18 cellular contexts compared by ENCODE assay signal in genomic region chr1:228836954-228837481, GRCh38.
DNase-seq lines count a peak whose midpoint lies in the region; ATAC-seq and TF ChIP-seq lines count a peak whose summit lies in the region.
"Had no signal": no experiment of that assay in that cellular context is flagged by ENCODE, and none has a peak within 500 bp of the region (broad histone marks: within the 10 kb centered on the region; RNA-seq: fewer than 3 reads in every experiment).

No MANE protein-coding gene starts in this region.

- no peaks in the 10 kb centered on the region for H3F3A ChIP-seq in GM23338 (replicated peaks; ENCODE audit: low read depth)
- peaks cover 1% of the 10 kb centered on the region for H3F3A ChIP-seq in SK-N-SH (replicated peaks; ENCODE audit: insufficient read depth)

- intact Hi-C loops in lower lobe of right lung (cut with DNase I) = no loop called here

- H3K9me2 ChIP-seq in GM23338 (ENCODE audit: insufficient read depth) = no peaks in the 10 kb centered on the region
- H3K9me2 ChIP-seq in SK-N-SH = no peaks in the 10 kb centered on the region

- TF ChIP-seq RAD21 in SK-N-SH (IDR thresholded peaks at IDR 0.05; ENCODE audit: low read length) = no peak

- H3K9me3 ChIP-seq in lower lobe of right lung (no peaks in the 10 kb centered on the region), SK-N-SH (no peaks in the 10 kb centered on the region)

- H3K36me3 Mint-ChIP-seq in GM23338 (ENCODE audit: low read depth) (no peaks in the 10 kb centered on the region), brain (no peaks in the 10 kb centered on the region)
- H3K36me3 Mint-ChIP-seq in activated T-cell treated with anti-CD3 and anti-CD28 coated beads, Interleukin-2, amount 50 U/mL, for 72 hours (ENCODE audit: insufficient read depth in 2 of 2) = no peaks in the 10 kb centered on the region
- H3K36me3 Mint-ChIP-seq: activated naive CD8-positive, alpha-beta T cell treated with anti-CD3 and anti-CD28 coated beads for 36 hours; CD4-positive, alpha-beta memory T cell; stimulated activated memory B cell treated with anti-CD40 and anti-IgM and Interleukin-4, amounts not matched to agents 10 μg/mL and 1 μg/mL and 100 μg/mL, for 72 hours had no signal

- H4K20me1 ChIP-seq in GM23338 (replicated peaks; ENCODE audit: insufficient read depth) (no peaks in the 10 kb centered on the region), SK-N-SH (ENCODE audit: insufficient read depth) (no peaks in the 10 kb centered on the region)

- H3K4me3 Mint-ChIP-seq in GM23338 (no peak overlapping the region), brain (no peak overlapping the region)
- H3K4me3 Mint-ChIP-seq in activated T-cell treated with anti-CD3 and anti-CD28 coated beads, Interleukin-2, amount 50 U/mL, for 72 hours = no peak overlapping the region
- H3K4me3 Mint-ChIP-seq: activated naive CD8-positive, alpha-beta T cell treated with anti-CD3 and anti-CD28 coated beads for 36 hours; CD4-positive, alpha-beta memory T cell; stimulated activated memory B cell treated with anti-CD40 and anti-IgM and Interleukin-4, amounts not matched to agents 10 μg/mL and 1 μg/mL and 100 μg/mL, for 72 hours had no signal

- H3K9me3 Mint-ChIP-seq in GM23338 (no peaks in the 10 kb centered on the region; the same call in 2 of the 3 replicates), brain (peaks cover 0 to 8% (median 0%) of the 10 kb centered on the region in 5 experiments)
- H3K9me3 Mint-ChIP-seq in activated T-cell treated with anti-CD3 and anti-CD28 coated beads, Interleukin-2, amount 50 U/mL, for 72 hours = no peaks in the 10 kb centered on the region
- H3K9me3 Mint-ChIP-seq: activated naive CD8-positive, alpha-beta T cell treated with anti-CD3 and anti-CD28 coated beads for 36 hours; stimulated activated memory B cell treated with anti-CD40 and anti-IgM and Interleukin-4, amounts not matched to agents 10 μg/mL and 1 μg/mL and 100 μg/mL, for 72 hours had no signal

- H3K27ac ChIP-seq in GM23338 (ENCODE audit: low read depth) (no peak overlapping the region), lower lobe of right lung (peak overlapping the region; percentile 85), temporal lobe (ENCODE audit: low read depth, low read length) (peak overlapping the region; percentile 97), SK-N-SH (ENCODE audit: low read depth in 2 of 2, low read length in 1 of 2) (no peak overlapping the region)

- H3K4me2 ChIP-seq in GM23338 (no peak overlapping the region), SK-N-SH (no peak overlapping the region)

- DNase-seq in GM23338 (ENCODE audit: low spot score) = no peak
- no peak for DNase-seq in lower lobe of right lung
- DNase-seq in SK-N-SH = no peak
- DNase-seq in activated T-cell treated with anti-CD3 and anti-CD28 coated beads, Interleukin-2, amount 50 U/mL, for 72 hours = no peak
- no peak for DNase-seq in NCI-H82 (lab: John Stamatoyannopoulos, UW)
- DNase-seq: activated CD4-positive, alpha-beta T cell treated with anti-CD3 and anti-CD28 coated beads for 1 hour; activated naive CD8-positive, alpha-beta T cell treated with anti-CD3 and anti-CD28 coated beads for 36 hours; CD4-positive, alpha-beta memory T cell; dermis blood vessel endothelial cell; foreskin melanocyte; NCI-H1092; NCI-H2081; NCI-H446; NK-92 treated with Interleukin-12 subunit alpha and Interleukin-12 subunit beta, amount 100 ng/mL, for 24 hours had no signal

- no peak overlapping the region for H3K9ac ChIP-seq in SK-N-SH

- POLR2A ChIA-PET in SK-N-SH (lab: Yijun Ruan, JAX) = no interaction called here

- WGBS in SK-N-SH (ENCODE audit: low lambda C conversion rate) = 89% methylated on average over 10 of the region's 10 CpGs

- H2AFZ ChIP-seq in GM23338 (0 out of 2 replicates have a peak overlapping the region, but pooled peaks have one; percentile 23), SK-N-SH (ENCODE audit: low read depth) (no peak overlapping the region)

- no peaks in the 10 kb centered on the region for H3K27me3 ChIP-seq in GM23338 (ENCODE audit: insufficient read depth)
- no peaks in the 10 kb centered on the region for H3K27me3 ChIP-seq in lower lobe of right lung (ENCODE audit: low read depth)
- no peaks in the 10 kb centered on the region; the same call in 1 of the 2 replicates for H3K27me3 ChIP-seq in SK-N-SH (ENCODE audit: insufficient read depth)

- H3K27ac Mint-ChIP-seq in GM23338 (no peak overlapping the region), brain (peak overlapping the region in 4 of 5 experiments; percentile 53 to 90 (median 80))
- no peak overlapping the region for H3K27ac Mint-ChIP-seq in activated T-cell treated with anti-CD3 and anti-CD28 coated beads, Interleukin-2, amount 50 U/mL, for 72 hours
- H3K27ac Mint-ChIP-seq: activated naive CD8-positive, alpha-beta T cell treated with anti-CD3 and anti-CD28 coated beads for 36 hours; stimulated activated memory B cell treated with anti-CD40 and anti-IgM and Interleukin-4, amounts not matched to agents 10 μg/mL and 1 μg/mL and 100 μg/mL, for 72 hours had no signal

- no peak for TF ChIP-seq EP300 in SK-N-SH (IDR thresholded peaks at IDR 0.05; ENCODE audit: borderline replicate concordance in 1 of 2, low read depth in 1 of 2, low read length in 1 of 2)

- peaks cover 2% of the 10 kb centered on the region for H3K27me3 Mint-ChIP-seq in GM23338 (ENCODE audit: insufficient read depth, low read depth, poor library complexity)
- peaks cover 16% of the 10 kb centered on the region for H3K27me3 Mint-ChIP-seq in brain
- H3K27me3 Mint-ChIP-seq in activated T-cell treated with anti-CD3 and anti-CD28 coated beads, Interleukin-2, amount 50 U/mL, for 72 hours (ENCODE audit: low read depth) = no peaks in the 10 kb centered on the region
- H3K27me3 Mint-ChIP-seq: activated naive CD8-positive, alpha-beta T cell treated with anti-CD3 and anti-CD28 coated beads for 36 hours had no signal

- H3K4me1 Mint-ChIP-seq in GM23338 = no peaks in the 10 kb centered on the region; the same call in 2 of the 3 replicates
- H3K4me1 Mint-ChIP-seq in brain = peaks cover 54% of the 10 kb centered on the region
- H3K4me1 Mint-ChIP-seq in activated T-cell treated with anti-CD3 and anti-CD28 coated beads, Interleukin-2, amount 50 U/mL, for 72 hours (ENCODE audit: low read depth) = peaks cover 3% of the 10 kb centered on the region
- H3K4me1 Mint-ChIP-seq: activated naive CD8-positive, alpha-beta T cell treated with anti-CD3 and anti-CD28 coated beads for 36 hours; stimulated activated memory B cell treated with anti-CD40 and anti-IgM and Interleukin-4, amounts not matched to agents 10 μg/mL and 1 μg/mL and 100 μg/mL, for 72 hours had no signal

- H3K4me3 ChIP-seq in GM23338 (no peak overlapping the region), lower lobe of right lung (no peak overlapping the region), SK-N-SH (ENCODE audit: low read depth in 2 of 2, low read length in 1 of 2) (no peak overlapping the region)

- H3K79me2 ChIP-seq in GM23338 (replicated peaks; ENCODE audit: insufficient read depth) = no peaks in the 10 kb centered on the region
- H3K79me2 ChIP-seq in SK-N-SH (ENCODE audit: insufficient read depth) = no peaks in the 10 kb centered on the region

- no peak for ATAC-seq in GM23338
- ATAC-seq in lower lobe of right lung = no peak
- ATAC-seq in activated T-cell treated with anti-CD3 and anti-CD28 coated beads, Interleukin-2, amount 50 U/mL, for 72 hours (replicated peaks in 1 of 2) = no peak
- no peak for ATAC-seq in HG03442 (IDR thresholded peaks at IDR 0.05; ENCODE audit: unreplicated experiment)
- ATAC-seq: stimulated activated memory B cell treated with anti-CD40 and anti-IgM and Interleukin-4, amounts not matched to agents 10 μg/mL and 1 μg/mL and 100 μg/mL, for 72 hours had no signal

- TF ChIP-seq CTCF in GM23338 (conservative IDR thresholded peaks at IDR 0.05; ENCODE audit: low read depth in 2 of 2) (no peak), brain (conservative IDR thresholded peaks at IDR 0.05) (no peak), lower lobe of right lung (IDR thresholded peaks at IDR 0.05) (no peak), SK-N-SH (IDR thresholded peaks at IDR 0.05) (no peak)

- CTCF ChIA-PET in SK-N-SH (lab: Yijun Ruan, JAX) = no interaction called here

- no peaks in the 10 kb centered on the region for H3K4me1 ChIP-seq in GM23338 (ENCODE audit: insufficient read depth)
- peaks cover 21% of the 10 kb centered on the region for H3K4me1 ChIP-seq in lower lobe of right lung
- peaks cover 0 to 14% of the 10 kb centered on the region in 2 experiments; a peak in 2 of 4 replicates for H3K4me1 ChIP-seq in SK-N-SH (ENCODE audit: control insufficient read depth in 1 of 2, insufficient read depth in 2 of 2, low read depth in 1 of 2, low read length in 1 of 2)

- H3K36me3 ChIP-seq in GM23338 (ENCODE audit: insufficient read depth) = no peaks in the 10 kb centered on the region
- H3K36me3 ChIP-seq in lower lobe of right lung = no peaks in the 10 kb centered on the region
- no peaks in the 10 kb centered on the region for H3K36me3 ChIP-seq in SK-N-SH (replicated peaks in 1 of 2; ENCODE audit: control insufficient read depth in 1 of 2, insufficient read depth in 2 of 2, low read length in 1 of 2)

TF ChIP-seq in GM23338, 12 proteins besides CTCF, POLR2A, EP300 and RAD21 (continues in another document):
- TF ChIP-seq POLR2AphosphoS5 (IDR thresholded peaks at IDR 0.05; ENCODE audit: low read depth) (no peak), ZNF114 (CRISPR knock-in tag; IDR thresholded peaks at IDR 0.05) (no peak), EZH2phosphoT487 (IDR thresholded peaks at IDR 0.05; ENCODE audit: unreplicated experiment) (no peak)

TF ChIP-seq in SK-N-SH, 30 proteins besides CTCF, POLR2A, EP300 and RAD21:
- TF ChIP-seq FOXJ3 (CRISPR knock-in tag; IDR thresholded peaks at IDR 0.05) = no peak
- TF ChIP-seq JUND (IDR thresholded peaks at IDR 0.05) = no peak
- no peak for TF ChIP-seq RXRA (IDR thresholded peaks at IDR 0.05; ENCODE audit: borderline replicate concordance, low read depth)
- no peak for TF ChIP-seq POLR2AphosphoS5 (IDR thresholded peaks at IDR 0.05; ENCODE audit: low read depth, low read length)
- no peak for TF ChIP-seq TAF1 (IDR thresholded peaks at IDR 0.05; ENCODE audit: borderline replicate concordance, low read depth, low read length)
- TF ChIP-seq FOSL2 (IDR thresholded peaks at IDR 0.05; ENCODE audit: borderline replicate concordance, low read depth) = no peak
- TF ChIP-seq GATA2 (CRISPR knock-in tag; IDR thresholded peaks at IDR 0.05) = no peak
- no peak for TF ChIP-seq EZH2phosphoT487 (IDR thresholded peaks at IDR 0.05; ENCODE audit: borderline replicate concordance, low read depth)
- TF ChIP-seq SIN3A (IDR thresholded peaks at IDR 0.05; ENCODE audit: borderline replicate concordance, low read depth, low read length) = no peak

Comparison
In these comparisons a context has a peak if more than half of its experiments do, and no peak if none do; other contexts are left out.
1. H3K27ac ChIP-seq: peak in lower lobe of right lung (single experiment) and temporal lobe (single experiment); none in GM23338 (single experiment) and SK-N-SH (0 of 2).
2. H3K27ac Mint-ChIP-seq: peak in brain (4 of 5); none in GM23338 (single experiment) and activated T-cell treated with anti-CD3 and anti-CD28 coated beads, Interleukin-2, amount 50 U/mL, for 72 hours (single experiment).